In genomic region chr20:34872604-34873224, GRCh38 we compare ENCODE assay signal across 8 cellular contexts. TPM values are rescaled to one million over a fixed set of nuclear protein-coding genes. Genes with fewer than 3 reads are reported as not detected.
A peak's percentile ranks its signal among the peaks of the same experiment; 100 is the strongest.
DNase-seq lines count a peak whose midpoint lies in the region; FAIRE-seq and TF ChIP-seq lines count a peak whose summit lies in the region.

GGT7 (minus strand) TSS chr20:34872856; CDS start chr20:34872815, 41 bp downstream.

- peak within 1 kb of the TSS; percentile 94 for H3K4me3 Mint-ChIP-seq in neural progenitor cell

- peak within 1 kb of the TSS; percentile 97 for H3K4me2 ChIP-seq in neural progenitor cell

- peak within 1 kb of the TSS; percentile 66 for H3K4me3 ChIP-seq in AG09309 (ENCODE audit: control insufficient read depth, low read depth, low read length)
- H3K4me3 ChIP-seq in LNCaP clone FGC (ENCODE audit: low read depth, low read length), result peak within 1 kb of the TSS; percentile 62
- peak within 1 kb of the TSS; percentile 75 for H3K4me3 ChIP-seq in SJCRH30
- H3K4me3 ChIP-seq in neural progenitor cell, result peak within 1 kb of the TSS; percentile 89
- peak within 1 kb of the TSS; percentile 56 to 82 (median 74) for H3K4me3 ChIP-seq in stomach

- no peak for TF ChIP-seq POLR2A in stomach (IDR thresholded peaks at IDR 0.05)

- peaks cover 3% of the 10 kb centered on the region for H3K36me3 Mint-ChIP-seq in neural progenitor cell

- H3K9me3 ChIP-seq in SJCRH30 (replicated peaks) (no peaks in the 10 kb centered on the region), neural progenitor cell (ENCODE audit: low read depth) (no peaks in the 10 kb centered on the region), stomach (no peaks in the 10 kb centered on the region)

- no peak for TF ChIP-seq EP300 in stomach (IDR thresholded peaks at IDR 0.05)

- peak within 1 kb of the TSS; percentile 14 for H3K27ac Mint-ChIP-seq in neural progenitor cell

- FAIRE-seq in GM19239 (lab: Jason Lieb, UNC), result no peak

- H3K36me3 ChIP-seq in SJCRH30 (no peaks in the 10 kb centered on the region; the same call in 1 of the 2 replicates), neural progenitor cell (no peaks in the 10 kb centered on the region), stomach (no peaks in the 10 kb centered on the region)

- intact Hi-C loops in stomach (cut with DNase I; ENCODE audit: low total_unique reads), result loop anchor here (5.0 kb wide), 1 partner anchor 85 kb away; the partner anchor contains the start of genes GSS and MYH7B

- peaks cover 26% of the 10 kb centered on the region for H3F3A ChIP-seq in neural progenitor cell (ENCODE audit: low read depth)

- peak within 1 kb of the TSS; percentile 64 for H3K9ac ChIP-seq in neural progenitor cell

- TF ChIP-seq CTCF in AG09309 (IDR thresholded peaks at IDR 0.05; ENCODE audit: control insufficient read depth, insufficient read depth, low read depth, low read length, missing control alignments) (peak; percentile 64), LNCaP clone FGC (IDR thresholded peaks at IDR 0.05; ENCODE audit: control insufficient read depth, extremely low read depth, insufficient read depth) (peak; percentile 80), neural progenitor cell (IDR thresholded peaks at IDR 0.05) (peak; percentile 74), stomach (IDR thresholded peaks at IDR 0.05) (peak in 5 of 7 experiments; percentile 32 to 85 (median 69))

- peak within 1 kb of the TSS; percentile 98 for H2AFZ ChIP-seq in neural progenitor cell (replicated peaks)

- WGBS in stomach, 5 donors, result 1 to 3% (median 2%) methylated on average over 17 to 52 of the region's 52 CpGs

- H3K27me3 ChIP-seq in SJCRH30, result no peaks in the 10 kb centered on the region
- H3K27me3 ChIP-seq in neural progenitor cell, result peaks cover 29% of the 10 kb centered on the region
- H3K27me3 ChIP-seq in stomach, result no peaks in the 10 kb centered on the region

- DNase-seq in AG09309 (ENCODE audit: low read depth), result no peak
- peak; percentile 82 for DNase-seq in GM19239 (ENCODE audit: insufficient read length, low spot score)
- DNase-seq in LNCaP clone FGC (ENCODE audit: low read depth), result no peak
- DNase-seq in SJCRH30, result peak; percentile 89 to 93
- DNase-seq in activated gamma-delta T cell treated with anti-CD3 and anti-CD28 coated beads, Interleukin-2, amount 50 U/mL, for 16 hours (ENCODE audit: low read depth), result peak; percentile 82
- DNase-seq in foreskin melanocyte, result peak; percentile 33
- peak; percentile 94 for DNase-seq in neural progenitor cell (ENCODE audit: low spot score)
- peak; percentile 89 for DNase-seq in stomach

- H4K20me1 ChIP-seq in neural progenitor cell (ENCODE audit: low read depth), result no peaks in the 10 kb centered on the region

- peaks cover 20% of the 10 kb centered on the region for H3K79me2 ChIP-seq in neural progenitor cell (ENCODE audit: low read depth)

- no peak within 1 kb of the TSS; the same call in 1 of the 2 replicates for H3K27ac ChIP-seq in SJCRH30
- H3K27ac ChIP-seq in neural progenitor cell, result no peak within 1 kb of the TSS
- peak within 1 kb of the TSS; percentile 54 to 92 (median 68) for H3K27ac ChIP-seq in stomach

- H3K27me3 Mint-ChIP-seq in neural progenitor cell (ENCODE audit: insufficient read depth, low read depth), result peaks cover 11% of the 10 kb centered on the region

- H3K9me3 Mint-ChIP-seq in neural progenitor cell, result no peaks in the 10 kb centered on the region

- H3K4me1 Mint-ChIP-seq in neural progenitor cell, result peaks cover 35% of the 10 kb centered on the region

- H3K4me1 ChIP-seq in SJCRH30 (peaks cover 4% of the 10 kb centered on the region; the same call in 1 of the 2 replicates), neural progenitor cell (peaks cover 14% of the 10 kb centered on the region), stomach (peaks cover 26 to 60% (median 58%) of the 10 kb centered on the region in 4 donors)

RNA-seq across cellular contexts. Expression of gene GGT7, which starts in this region (rescaled TPM):
- total RNA-seq in SJCRH30 (2014; rRNA removed; shearing (Covaris generic)), result 7.5 and 11.8 TPM in 2 replicates
- 9.1 and 22.3 TPM in 2 replicates for total RNA-seq in neural progenitor cell (ENCODE audit: low replicate concordance)
- 10 to 100 TPM; 10.5 to 29.0 (median 19.2) TPM for total RNA-seq in stomach
- 10 to 100 TPM in 1 of 3 donors, 1 to 10 TPM in 2; 4.1 to 12.8 (median 8.4) TPM for polyA plus RNA-seq in stomach

Comparison
In these comparisons a context has a peak if more than half of its experiments do, and no peak if none do; other contexts are left out.
1. DNase-seq: peak in GM19239 (single experiment), SJCRH30 (2 of 2), activated gamma-delta T cell treated with anti-CD3 and anti-CD28 coated beads, Interleukin-2, amount 50 U/mL, for 16 hours (single experiment), foreskin melanocyte (single experiment), neural progenitor cell (single experiment) and stomach (single experiment); none in AG09309 (single experiment) and LNCaP clone FGC (single experiment).
2. H3K27ac ChIP-seq: peak in stomach (5 of 5); none in SJCRH30 (single experiment) and neural progenitor cell (single experiment).
3. Peak in every context shown above with its lines, with median percentiles within 50 percentile points of each other: H3K4me3 ChIP-seq and CTCF ChIP-seq.